Comparison of ENCODE assay signal across 11 cellular contexts in the genomic region with DNA sequence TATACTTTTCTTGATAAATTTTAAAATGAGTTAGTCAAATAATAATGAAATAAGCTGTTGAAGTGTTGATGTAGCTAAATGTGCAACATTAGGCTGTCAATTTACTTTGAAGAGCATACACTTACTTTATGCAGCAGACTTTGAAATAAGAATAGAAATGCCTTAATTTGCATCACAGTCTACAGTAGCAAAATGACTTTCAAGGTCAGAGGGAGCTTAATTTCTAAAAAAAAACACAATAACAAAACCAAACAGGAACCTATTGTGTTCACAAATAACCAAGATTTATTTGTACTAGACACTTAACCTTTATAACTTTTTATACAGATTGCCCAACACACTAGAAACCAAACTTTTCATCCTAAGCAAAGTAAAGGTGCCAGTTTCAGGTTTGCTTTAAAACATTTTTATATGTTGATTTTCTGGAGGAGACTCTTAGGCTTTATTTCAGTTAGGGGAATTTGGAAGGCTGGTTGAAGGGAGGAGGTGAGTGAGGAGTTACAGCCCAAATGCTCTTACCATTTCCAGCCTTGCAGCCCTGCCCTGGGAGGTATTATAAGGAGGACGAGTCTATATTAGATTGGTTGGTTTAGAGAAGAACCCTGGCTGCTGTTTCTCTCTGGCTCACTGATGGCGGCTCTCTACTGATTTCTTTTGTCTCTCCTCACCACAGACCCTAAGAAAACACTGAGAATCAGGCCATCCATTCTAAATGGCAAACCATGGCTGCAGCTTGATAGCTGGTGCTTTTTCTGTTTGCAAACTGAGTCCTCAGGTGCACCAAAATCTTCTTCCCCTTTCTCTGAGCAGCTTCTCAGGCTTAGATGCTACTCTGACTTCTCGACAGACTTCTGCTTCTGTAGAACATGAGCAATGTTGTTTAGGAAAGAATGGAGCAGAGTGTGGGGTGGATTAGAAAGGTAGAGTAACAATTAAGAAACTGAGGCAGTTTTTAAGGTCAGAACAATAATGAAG. TPM values are rescaled to one million over a fixed set of nuclear protein-coding genes. Genes with fewer than 3 reads are reported as not detected.
A peak's percentile ranks its signal among the peaks of the same experiment; 100 is the strongest.
DNase-seq lines count a peak whose midpoint lies in the region; ATAC-seq and TF ChIP-seq lines count a peak whose summit lies in the region.
"Had no signal": no experiment of that assay in that cellular context is flagged by ENCODE, and none has a peak within 500 bp of the region (broad histone marks: within the 10 kb centered on the region; RNA-seq: fewer than 3 reads in every experiment).

No MANE protein-coding gene starts in this region.

- H2BK5ac ChIP-seq in trophoblast cell (ENCODE audit: low read depth, low read length, poor library complexity) = no peak overlapping the region

- H3K79me2 ChIP-seq in trophoblast cell (ENCODE audit: control insufficient read depth, insufficient read depth, low read length, poor library complexity) = no peaks in the 10 kb centered on the region

- H3K9me3 ChIP-seq in mucosa of descending colon (no peaks in the 10 kb centered on the region), trophoblast cell (ENCODE audit: insufficient read depth, low read depth, low read length) (no peaks in the 10 kb centered on the region)

- no peaks in the 10 kb centered on the region for H3K36me3 ChIP-seq in mucosa of descending colon (ENCODE audit: low read depth)
- no peaks in the 10 kb centered on the region for H3K36me3 ChIP-seq in trophoblast cell (ENCODE audit: control insufficient read depth in 1 of 2, insufficient read depth in 2 of 2, low read length in 2 of 2)

- H4K8ac ChIP-seq in trophoblast cell (ENCODE audit: low read depth, low read length) = no peak overlapping the region

- H2BK12ac ChIP-seq in trophoblast cell (ENCODE audit: low read length) = no peak overlapping the region

- H3K79me1 ChIP-seq in trophoblast cell (ENCODE audit: low read length) = peaks cover 4% of the 10 kb centered on the region

- H3K4me1 ChIP-seq in mucosa of descending colon (ENCODE audit: low read depth) (no peaks in the 10 kb centered on the region), trophoblast cell (ENCODE audit: control insufficient read depth in 1 of 2, insufficient read depth in 2 of 2, low read length in 2 of 2) (no peaks in the 10 kb centered on the region)

- no peaks in the 10 kb centered on the region for H3K27me3 ChIP-seq in trophoblast cell (ENCODE audit: insufficient read depth, low read length)

- no peak overlapping the region for H3K14ac ChIP-seq in trophoblast cell (ENCODE audit: low read length)

- H4K91ac ChIP-seq in trophoblast cell (ENCODE audit: low read depth, low read length) = no peak overlapping the region

- no peak overlapping the region for H2BK120ac ChIP-seq in trophoblast cell (ENCODE audit: insufficient read depth, low read length, poor library complexity)

- H3K18ac ChIP-seq in trophoblast cell (ENCODE audit: low read length) = no peak overlapping the region

- WGBS in trophoblast cell (ENCODE audit: extremely low coverage, insufficient coverage, insufficient read length) = no CpG with 5 or more reads among the region's 3 CpGs

- H4K12ac ChIP-seq in trophoblast cell (ENCODE audit: low read depth, low read length) = no peak overlapping the region

- no peak overlapping the region for H3K4me3 ChIP-seq in mucosa of descending colon
- H3K4me3 ChIP-seq in trophoblast cell (ENCODE audit: low read depth, low read length) = no peak overlapping the region

- DNase-seq in mucosa of descending colon (no peak), trophoblast cell (no peak), T-helper 9 cell (no peak), hypothalamus (lab: John Stamatoyannopoulos, UW) (no peak)
- DNase-seq: activated CD4-positive, alpha-beta T cell treated with anti-CD3 and anti-CD28 coated beads, Interleukin-2, amount 50 U/mL, for 4 hours; GDM1; NCI-H1436 treated with DMSO at 0.1 percent for 48 hours had no signal

- no peak overlapping the region for H3K4me2 ChIP-seq in trophoblast cell (ENCODE audit: low read length)

- intact Hi-C loops in mucosa of descending colon (cut with DNase I, micrococcal nuclease) = no loop called here

- H3K27ac ChIP-seq in trophoblast cell (ENCODE audit: low read depth, low read length) = no peak overlapping the region

- no peak overlapping the region for H2AK5ac ChIP-seq in trophoblast cell (ENCODE audit: low read length)

- no peak overlapping the region for H3K4ac ChIP-seq in trophoblast cell (ENCODE audit: low read depth, low read length)

- no peak overlapping the region for H3K23ac ChIP-seq in trophoblast cell (ENCODE audit: low read length)

- no peak for TF ChIP-seq CTCF in mucosa of descending colon (IDR thresholded peaks at IDR 0.05)

- H3K9ac ChIP-seq in trophoblast cell (ENCODE audit: low read length) = no peak overlapping the region

- ATAC-seq in GM18909 (IDR thresholded peaks at IDR 0.05; ENCODE audit: poor library complexity, unreplicated experiment) (peak; percentile 61), GM21723 (IDR thresholded peaks at IDR 0.05; ENCODE audit: unreplicated experiment) (peak; percentile 78), HG03432 (IDR thresholded peaks at IDR 0.05; ENCODE audit: unreplicated experiment) (peak; percentile 69), mucosa of descending colon (peak; percentile 15)
- ATAC-seq: naive thymus-derived CD4-positive, alpha-beta T cell had no signal

- no peak overlapping the region for H2AFZ ChIP-seq in trophoblast cell (ENCODE audit: insufficient read depth, low read length, poor library complexity)

RNA-seq across cellular contexts. Expression of a gene that starts 55.2 kb away (rescaled TPM):
- total RNA-seq in mucosa of descending colon = 10 to 100 TPM; 23.2 to 38.4 (median 28.7) TPM
- polyA plus RNA-seq in trophoblast cell (2013) = 50.1 and 53.5 TPM in 2 replicates

Comparison
In these comparisons a context has a peak if more than half of its experiments do, and no peak if none do; other contexts are left out.
1. ATAC-seq: peak in every context shown above with its lines; median percentile 78 in GM21723; 69 in HG03432; 61 in GM18909; 15 in mucosa of descending colon.